ENCODE assay signal across 2 cellular contexts in genomic region chr6:3250278-3250677, GRCh38.
TF ChIP-seq lines count a peak whose summit lies in the region.

No MANE protein-coding gene starts in this region.

TF ChIP-seq in IMR-90, 13 proteins besides CTCF, POLR2A, EP300 and RAD21:
- TF ChIP-seq RCOR1 (IDR thresholded peaks at IDR 0.05; ENCODE audit: insufficient replicate concordance, low read length) (no peak), BHLHE40 (IDR thresholded peaks at IDR 0.05; ENCODE audit: low read depth, low read length) (no peak), MAFK (IDR thresholded peaks at IDR 0.05; ENCODE audit: low read depth, low read length) (no peak), SMC3 (IDR thresholded peaks at IDR 0.05; ENCODE audit: low read depth, low read length) (no peak), CEBPB (IDR thresholded peaks at IDR 0.05; ENCODE audit: low read depth, low read length) (no peak), NFE2L2 (IDR thresholded peaks at IDR 0.05; ENCODE audit: low read depth, low read length) (no peak), MAZ (IDR thresholded peaks at IDR 0.05; ENCODE audit: borderline replicate concordance, low read depth, low read length) (no peak), RFX5 (IDR thresholded peaks at IDR 0.05; ENCODE audit: low read depth, low read length) (no peak), USF2 (IDR thresholded peaks at IDR 0.05; ENCODE audit: low read depth, low read length) (no peak), CHD1 (IDR thresholded peaks at IDR 0.05; ENCODE audit: low read depth, low read length) (no peak), ELK1 (IDR thresholded peaks at IDR 0.05; ENCODE audit: borderline replicate concordance, low read depth, low read length) (no peak), MXI1 (IDR thresholded peaks at IDR 0.05; ENCODE audit: borderline replicate concordance, low read depth, low read length) (no peak), FOS (IDR thresholded peaks at IDR 0.05; ENCODE audit: low read depth, low read length) (no peak)

TF ChIP-seq in SK-N-SH, 30 proteins besides CTCF, POLR2A, EP300 and RAD21:
- TF ChIP-seq SIN3A (IDR thresholded peaks at IDR 0.05; ENCODE audit: borderline replicate concordance, low read depth, low read length) = no peak
- no peak for TF ChIP-seq NRF1 (IDR thresholded peaks at IDR 0.05; ENCODE audit: low read depth, low read length)
- TF ChIP-seq TCF12 (IDR thresholded peaks at IDR 0.05) = no peak
- no peak for TF ChIP-seq SMC3 (IDR thresholded peaks at IDR 0.05; ENCODE audit: low read depth, low read length)
- no peak for TF ChIP-seq USF1 (IDR thresholded peaks at IDR 0.05; ENCODE audit: borderline replicate concordance, low read depth)
- no peak for TF ChIP-seq FOSL2 (IDR thresholded peaks at IDR 0.05; ENCODE audit: borderline replicate concordance, low read depth)
- no peak for TF ChIP-seq MEF2A (IDR thresholded peaks at IDR 0.05; ENCODE audit: borderline replicate concordance, low read depth)
- TF ChIP-seq JUND (IDR thresholded peaks at IDR 0.05) = no peak
